In genomic region chr6:106761160-106761559, GRCh38 we compare ENCODE assay signal across 21 cellular contexts.
DNase-seq lines count a peak whose midpoint lies in the region; ATAC-seq, FAIRE-seq and TF ChIP-seq lines count a peak whose summit lies in the region.
"Had no signal": no experiment of that assay in that cellular context is flagged by ENCODE, and none has a peak within 500 bp of the region (broad histone marks: within the 10 kb centered on the region; RNA-seq: fewer than 3 reads in every experiment).

No MANE protein-coding gene starts in this region.

- BruUV-seq in HepG2 (replicated peaks; lab: Mats Ljungman, UMichigan), result no TSS peak

- DNase-seq in HepG2 (ENCODE audit: low spot score), result no peak
- DNase-seq in left colon, result no peak
- peak in 1 of 3 donors; percentile 56 for DNase-seq in mucosa of descending colon
- no peak for DNase-seq in activated T-cell treated with anti-CD3 and anti-CD28 coated beads, Interleukin-2, amount 50 U/mL, for 48 hours
- DNase-seq in NCI-H345 treated with DMSO at 0.1 percent for 48 hours (lab: John Stamatoyannopoulos, UW; ENCODE audit: unreplicated experiment), result no peak
- DNase-seq: 8988T; Caco-2; CD4-positive, CD25-positive, alpha-beta regulatory T cell; CD8-positive, alpha-beta T cell; DMS153; DND-41; GOT3; HFFc6 had no signal

- H3K4me3 ChIP-seq in liver (ENCODE audit: low read depth in 1 of 3, low read length in 3 of 3) (no peak overlapping the region), HepG2 (replicated peaks in 1 of 3; ENCODE audit: insufficient read depth in 1 of 3, low read depth in 2 of 3, low read length in 3 of 3) (no peak overlapping the region), mucosa of descending colon (no peak overlapping the region)
- H3K4me3 ChIP-seq: A549, BLaER1, HAP-1 had no signal

- TF ChIP-seq EP300 in HepG2 (IDR thresholded peaks at IDR 0.05; ENCODE audit: low read depth in 2 of 2, low read length in 2 of 2), result no peak
- TF ChIP-seq EP300 in HepG2 (CRISPR knock-in tag; IDR thresholded peaks at IDR 0.05; ENCODE audit: borderline replicate concordance), result no peak

- H3K36me3 ChIP-seq in liver (ENCODE audit: control insufficient read depth in 4 of 4, insufficient read depth in 3 of 4, low read depth in 1 of 4, low read length in 3 of 4) (no peaks in the 10 kb centered on the region), HepG2 (replicated peaks in 1 of 2; ENCODE audit: control insufficient read depth in 1 of 2, insufficient read depth in 2 of 2, low read length in 2 of 2) (no peaks in the 10 kb centered on the region), mucosa of descending colon (ENCODE audit: low read depth) (no peaks in the 10 kb centered on the region)
- H3K36me3 ChIP-seq: BLaER1, HAP-1 had no signal

- no peaks in the 10 kb centered on the region for H4K20me1 ChIP-seq in HepG2 (ENCODE audit: insufficient read depth, low read length)
- H4K20me1 ChIP-seq: BLaER1 had no signal

- in situ Hi-C loops in HepG2 (cut with HindIII; ENCODE audit: extremely low pct_ligation_motif_present, low pct_unique_long_range_greater_than_20kb), result no loop called here

- intact Hi-C loops in HepG2 (cut with micrococcal nuclease; ENCODE audit: unreplicated experiment), result no loop called here
- intact Hi-C loops in left colon (cut with DNase I, micrococcal nuclease), result no loop called here
- intact Hi-C loops in mucosa of descending colon (cut with DNase I, micrococcal nuclease), result no loop called here

- TF ChIP-seq RAD21 in liver (IDR thresholded peaks at IDR 0.05), result peak in 1 of 2 donors; percentile 6
- TF ChIP-seq RAD21 in HepG2 (CRISPR knock-in tag; IDR thresholded peaks at IDR 0.05), result no peak

- H3K79me2 ChIP-seq in HepG2 (ENCODE audit: insufficient read depth, low read length), result no peaks in the 10 kb centered on the region

- TF ChIP-seq CTCF in liver (IDR thresholded peaks at IDR 0.05; ENCODE audit: low read depth, low read length, missing input control) (no peak), HepG2 (CRISPR knock-in tag; IDR thresholded peaks at IDR 0.05) (no peak), mucosa of descending colon (IDR thresholded peaks at IDR 0.05) (no peak)

- TF ChIP-seq POLR2A in HepG2 (IDR thresholded peaks at IDR 0.05; ENCODE audit: insufficient read depth in 1 of 2, low read depth in 2 of 2, low read length in 2 of 2), result no peak

- no peaks in the 10 kb centered on the region for H3K9me3 ChIP-seq in liver (ENCODE audit: control insufficient read depth in 4 of 4, low read length in 3 of 4)
- H3K9me3 ChIP-seq in HepG2 (ENCODE audit: low read length), result no peaks in the 10 kb centered on the region
- H3K9me3 ChIP-seq in mucosa of descending colon, result no peaks in the 10 kb centered on the region
- H3K9me3 ChIP-seq: Caco-2, HAP-1 had no signal

- CTCF ChIA-PET in HepG2 (lab: Yijun Ruan, JAX; ENCODE audit: low intra/inter-chr PET ratio, low total read pairs), result no interaction called here

- ATAC-seq in HepG2 (no peak), left colon (peak; percentile 88), mucosa of descending colon (peak; percentile 75)
- ATAC-seq: A549; CD8-positive, alpha-beta T cell had no signal

- no peak for FAIRE-seq in HepG2 (lab: Jason Lieb, UNC)
- FAIRE-seq: A549, G401.6, GM12892, H54 had no signal

- no peak overlapping the region for H2AFZ ChIP-seq in HepG2 (ENCODE audit: low read length)

- H3K9ac ChIP-seq in liver (ENCODE audit: low read depth in 1 of 2, low read length in 2 of 2) (no peak overlapping the region), HepG2 (ENCODE audit: insufficient read depth, low read depth, low read length) (no peak overlapping the region)
- H3K9ac ChIP-seq: BLaER1 had no signal

- H3K27me3 ChIP-seq in liver (ENCODE audit: control insufficient read depth in 4 of 4, insufficient read depth in 4 of 4, low read length in 3 of 4) (no peaks in the 10 kb centered on the region), HepG2 (ENCODE audit: control insufficient read depth in 1 of 2, insufficient read depth in 2 of 2, low read length in 2 of 2) (no peaks in the 10 kb centered on the region)
- H3K27me3 ChIP-seq: BLaER1 had no signal

- POLR2A ChIA-PET in HepG2 (lab: Yijun Ruan, JAX), result no interaction called here

- peak overlapping the region; percentile 11 to 61 for H3K27ac ChIP-seq in liver (ENCODE audit: low read depth in 1 of 2, low read length in 2 of 2)
- H3K27ac ChIP-seq in HepG2 (ENCODE audit: extremely low read length, insufficient read depth, low read length), result no peak overlapping the region
- H3K27ac ChIP-seq: BLaER1, C4-2B had no signal

- peaks cover 3 to 28% (median 25%) of the 10 kb centered on the region in 4 donors for H3K4me1 ChIP-seq in liver (ENCODE audit: control insufficient read depth in 4 of 4, insufficient read depth in 4 of 4, low read length in 3 of 4)
- H3K4me1 ChIP-seq in HepG2 (ENCODE audit: insufficient read depth, low read length), result peaks cover 37% of the 10 kb centered on the region
- H3K4me1 ChIP-seq in mucosa of descending colon (ENCODE audit: low read depth), result no peaks in the 10 kb centered on the region
- H3K4me1 ChIP-seq: Caco-2, HAP-1 had no signal

- WGBS in liver, result 34% methylated on average over 2 of the region's 2 CpGs
- 95% methylated on average over 2 of the region's 2 CpGs for WGBS in HepG2 (ENCODE audit: low lambda C conversion rate)

- H3K4me2 ChIP-seq in HepG2 (ENCODE audit: low read depth, low read length), result no peak overlapping the region
- H3K4me2 ChIP-seq: A549, BLaER1 had no signal

TF ChIP-seq in liver, 16 proteins besides CTCF, POLR2A, EP300 and RAD21:
- TF ChIP-seq ATF3 (IDR thresholded peaks at IDR 0.05) (no peak), YY1 (IDR thresholded peaks at IDR 0.05) (peak; percentile 15), MAX (IDR thresholded peaks at IDR 0.05) (peak; percentile 22), GABPA (IDR thresholded peaks at IDR 0.05 in 1 of 2, conservative IDR thresholded peaks at IDR 0.05 in 1 of 2) (peak in 1 of 2 donors; percentile 56), HNF4G (IDR thresholded peaks at IDR 0.05) (no peak), RXRA (IDR thresholded peaks at IDR 0.05) (peak in 1 of 2 donors; percentile 29), HNF4A (conservative IDR thresholded peaks at IDR 0.05) (peak; percentile 19 to 21), EGR1 (IDR thresholded peaks at IDR 0.05; ENCODE audit: low read depth in 2 of 2) (peak in 1 of 2 donors; percentile 68), FOXA2 (IDR thresholded peaks at IDR 0.05) (no peak)

TF ChIP-seq in HepG2, 621 proteins besides CTCF, POLR2A, EP300 and RAD21:
- TF ChIP-seq ZSCAN31 (CRISPR knock-in tag; IDR thresholded peaks at IDR 0.05; ENCODE audit: low read depth) (no peak), SAP130 (CRISPR knock-in tag; IDR thresholded peaks at IDR 0.05; ENCODE audit: low read depth) (no peak), RELA (CRISPR knock-in tag; IDR thresholded peaks at IDR 0.05) (no peak), POLR2G (IDR thresholded peaks at IDR 0.05; ENCODE audit: low read depth, low read length) (no peak), PHF8 (CRISPR knock-in tag; IDR thresholded peaks at IDR 0.05) (no peak), ZNF280D (CRISPR knock-in tag; IDR thresholded peaks at IDR 0.05) (no peak), SMC3 (IDR thresholded peaks at IDR 0.05; ENCODE audit: low read length) (no peak), KDM1A (CRISPR knock-in tag; IDR thresholded peaks at IDR 0.05) (no peak), ISL2 (CRISPR knock-in tag; IDR thresholded peaks at IDR 0.05) (no peak), SPEN (CRISPR knock-in tag; IDR thresholded peaks at IDR 0.05; ENCODE audit: low read depth) (no peak), CSRNP2 (CRISPR knock-in tag; conservative IDR thresholded peaks at IDR 0.05; ENCODE audit: low read depth) (no peak)
